In genomic region chr7:129493555-129493954, GRCh38 we compare ENCODE assay signal across 9 cellular contexts. TPM values are rescaled to one million over a fixed set of nuclear protein-coding genes. Genes with fewer than 3 reads are reported as not detected.
DNase-seq lines count a peak whose midpoint lies in the region; ATAC-seq and TF ChIP-seq lines count a peak whose summit lies in the region.
"Had no signal": no experiment of that assay in that cellular context is flagged by ENCODE, and none has a peak within 500 bp of the region (broad histone marks: within the 10 kb centered on the region; RNA-seq: fewer than 3 reads in every experiment).

No MANE protein-coding gene starts in this region.

- H3K36me3 ChIP-seq in Panc1 (ENCODE audit: control insufficient read depth, insufficient read depth, low read length) = no peaks in the 10 kb centered on the region

- no peaks in the 10 kb centered on the region for H3K27me3 ChIP-seq in Panc1 (ENCODE audit: control insufficient read depth, insufficient read depth, low read length)
- no peaks in the 10 kb centered on the region for H3K27me3 ChIP-seq in dorsolateral prefrontal cortex

- no peaks in the 10 kb centered on the region for H3K9me3 ChIP-seq in Panc1 (ENCODE audit: control insufficient read depth, insufficient read depth, low read depth, low read length)

- ATAC-seq in GM19351 (IDR thresholded peaks at IDR 0.05; ENCODE audit: unreplicated experiment) (peak; percentile 44), Panc1 (peak; percentile 55; the same call in 1 of the 2 replicates), GM21515 (IDR thresholded peaks at IDR 0.05; ENCODE audit: unreplicated experiment) (no peak)

- POLR2A ChIA-PET in Panc1 (lab: Charles Lee) = no interaction called here

- H3K27me3 Mint-ChIP-seq in nephron progenitor cell (ENCODE audit: low read depth, poor library complexity) = peaks cover 3% of the 10 kb centered on the region

- no TSS peak for BruUV-seq in Panc1 (replicated peaks; lab: Mats Ljungman, UMichigan)

- no peak overlapping the region for H3K4me3 Mint-ChIP-seq in nephron progenitor cell

- H3K4me1 ChIP-seq in Panc1 (ENCODE audit: control insufficient read depth, insufficient read depth, low read length) = no peaks in the 10 kb centered on the region

- peak; percentile 18 for TF ChIP-seq CTCF in AG09319 (IDR thresholded peaks at IDR 0.05; ENCODE audit: low read depth, low read length)
- TF ChIP-seq CTCF in Panc1 (IDR thresholded peaks at IDR 0.05) = peak; percentile 18; the same call in 1 of the 2 replicates
- TF ChIP-seq CTCF in dorsolateral prefrontal cortex (IDR thresholded peaks at IDR 0.05 in 54 of 56, conservative IDR thresholded peaks at IDR 0.05 in 2 of 56; ENCODE audit: low read depth in 1 of 56, partially characterized antibody in 56 of 56) = peak in 22 of 56 donors; percentile 7 to 34 (median 19)
- TF ChIP-seq CTCF in nephron progenitor cell (IDR thresholded peaks at IDR 0.05) = no peak

- in situ Hi-C loops in Panc1 (cut with HindIII; ENCODE audit: low pct_unique_long_range_greater_than_20kb, low sequenced_read_pairs) = no loop called here

- no peak overlapping the region for H3K27ac ChIP-seq in Panc1 (ENCODE audit: low read length)
- no peak overlapping the region for H3K27ac ChIP-seq in dorsolateral prefrontal cortex

- H3K9me3 Mint-ChIP-seq in nephron progenitor cell = no peaks in the 10 kb centered on the region

- no peak overlapping the region for H3K4me3 ChIP-seq in Panc1 (ENCODE audit: low read depth in 2 of 2, low read length in 2 of 2)
- no peak overlapping the region for H3K4me3 ChIP-seq in dorsolateral prefrontal cortex

- no peak for DNase-seq in AG09319 (ENCODE audit: extremely low read depth, low read depth)
- no peak for DNase-seq in Panc1 (ENCODE audit: low read depth, low spot score)
- DNase-seq in fibroblast of peridontal ligament (ENCODE audit: extremely low read depth) = peak; percentile 32
- DNase-seq in dorsolateral prefrontal cortex = no peak
- DNase-seq in activated CD4-positive, CD25-positive, alpha-beta regulatory T cell (lab: John Stamatoyannopoulos, UW) = no peak
- no peak for DNase-seq in nephron progenitor cell
- DNase-seq: activated CD8-positive, alpha-beta memory T cell treated with anti-CD3 and anti-CD28 coated beads, Interleukin-2, amount 50 U/mL, for 48 hours had no signal

- H3K4me1 Mint-ChIP-seq in nephron progenitor cell = peaks cover 12% of the 10 kb centered on the region

- no peaks in the 10 kb centered on the region for H3K36me3 Mint-ChIP-seq in nephron progenitor cell (ENCODE audit: low read depth)

- no peak overlapping the region for H3K27ac Mint-ChIP-seq in nephron progenitor cell

- intact Hi-C loops in Panc1 (cut with micrococcal nuclease; ENCODE audit: unreplicated experiment) = no loop called here
- intact Hi-C loops in dorsolateral prefrontal cortex (cut with DNase I) = no loop called here

- CTCF ChIA-PET in Panc1 (lab: Charles Lee) = no interaction called here

RNA-seq across cellular contexts. Expression of gene SMKR1, which starts 8.8 kb away (rescaled TPM):
- total RNA-seq in Panc1 (2021; ENCODE audit: unreplicated experiment) (1.4 TPM), dorsolateral prefrontal cortex (10 to 100 TPM in 35 of 120 experiments, 1 to 10 TPM in 85; 2.1 to 17.4 (median 8.5) TPM)
- 2.0 TPM for polyA plus RNA-seq in Panc1 (2012; ENCODE audit: insufficient read length)

RNA-seq across cellular contexts. Expression of gene STRIP2, which starts 59.3 kb away (rescaled TPM):
- total RNA-seq in Panc1 (2021; ENCODE audit: unreplicated experiment) (5.1 TPM), dorsolateral prefrontal cortex (10 to 100 TPM in 102 of 120 experiments, 1 to 10 TPM in 18; 6.6 to 24.8 (median 13.1) TPM)
- 2.4 TPM for polyA plus RNA-seq in Panc1 (2012; ENCODE audit: insufficient read length)
